Comparison of ENCODE assay signal across 14 cellular contexts in the genomic region with DNA sequence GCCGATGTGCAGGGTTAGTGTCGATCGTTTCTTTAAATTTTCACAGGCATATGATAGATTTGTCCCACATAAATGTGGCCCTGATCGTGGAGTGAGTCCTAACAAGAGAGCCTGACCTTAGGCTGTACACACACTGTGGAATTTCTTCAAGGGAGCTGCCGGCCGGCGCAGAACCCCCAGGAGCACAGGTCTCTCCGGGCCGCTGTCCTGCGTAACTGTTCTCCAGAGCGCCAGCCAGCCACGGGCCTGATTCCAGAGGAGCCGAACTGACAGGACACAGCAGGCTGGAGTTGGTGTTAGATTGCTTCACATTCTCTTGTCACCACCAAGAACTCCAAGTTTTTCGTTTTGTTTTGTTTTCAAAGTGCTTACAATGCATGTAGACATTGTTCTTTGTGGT. TPM values are rescaled to one million over a fixed set of nuclear protein-coding genes. Genes with fewer than 3 reads are reported as not detected.
A peak's percentile ranks its signal among the peaks of the same experiment; 100 is the strongest.
DNase-seq lines count a peak whose midpoint lies in the region; ATAC-seq and TF ChIP-seq lines count a peak whose summit lies in the region.
"Had no signal": no experiment of that assay in that cellular context is flagged by ENCODE, and none has a peak within 500 bp of the region (broad histone marks: within the 10 kb centered on the region; RNA-seq: fewer than 3 reads in every experiment).

No MANE protein-coding gene starts in this region.

- H3K36me3 ChIP-seq in GM23338 (ENCODE audit: insufficient read depth) (peaks cover 31% of the 10 kb centered on the region), left lung (peaks cover 0 to 97% of the 10 kb centered on the region in 2 donors), upper lobe of right lung (peaks cover 99% of the 10 kb centered on the region)

- no peak overlapping the region for H2AFZ ChIP-seq in GM23338

- H3K27me3 Mint-ChIP-seq in GM23338 (ENCODE audit: insufficient read depth, low read depth, poor library complexity), result peaks cover 2% of the 10 kb centered on the region

- H3K4me2 ChIP-seq in GM23338, result no peak overlapping the region
- H3K4me2 ChIP-seq: A549, BLaER1 had no signal

- intact Hi-C loops in left lung (cut with DNase I) (no loop called here), upper lobe of right lung (cut with DNase I) (no loop called here)

- H3K27me3 ChIP-seq in GM23338 (ENCODE audit: insufficient read depth) (no peaks in the 10 kb centered on the region), left lung (no peaks in the 10 kb centered on the region), upper lobe of right lung (no peaks in the 10 kb centered on the region)
- H3K27me3 ChIP-seq: BLaER1 had no signal

- H3K9me3 Mint-ChIP-seq in GM23338, result no peaks in the 10 kb centered on the region
- H3K9me3 Mint-ChIP-seq: CD8-positive, alpha-beta memory T cell had no signal

- H3F3A ChIP-seq in GM23338 (replicated peaks; ENCODE audit: low read depth), result no peaks in the 10 kb centered on the region

- peaks cover 11% of the 10 kb centered on the region for H4K20me1 ChIP-seq in GM23338 (replicated peaks; ENCODE audit: insufficient read depth)

- no peaks in the 10 kb centered on the region for H3K9me2 ChIP-seq in GM23338 (ENCODE audit: insufficient read depth)

- H3K27ac Mint-ChIP-seq in GM23338, result no peak overlapping the region
- H3K27ac Mint-ChIP-seq: CD8-positive, alpha-beta memory T cell had no signal

- ATAC-seq in GM23338, result no peak
- ATAC-seq in left lung, result peak; percentile 26
- ATAC-seq in upper lobe of right lung, result peak; percentile 14
- ATAC-seq in GM18870 (IDR thresholded peaks at IDR 0.05; ENCODE audit: unreplicated experiment), result no peak
- ATAC-seq: A549, HCT116 had no signal

- H3K4me3 Mint-ChIP-seq in GM23338, result no peak overlapping the region
- H3K4me3 Mint-ChIP-seq: CD8-positive, alpha-beta memory T cell had no signal

- DNase-seq in GM23338 (ENCODE audit: low spot score), result no peak
- peak; percentile 71 for DNase-seq in fibroblast of mammary gland (ENCODE audit: low read depth)
- no peak for DNase-seq in left lung
- no peak for DNase-seq in upper lobe of right lung
- no peak for DNase-seq in NCI-H1436 treated with DMSO at 0.1 percent for 48 hours (lab: John Stamatoyannopoulos, UW)
- DNase-seq: CD8-positive, alpha-beta memory T cell; DMS53; GF-D8 had no signal

- peaks cover 9% of the 10 kb centered on the region for H3K4me1 Mint-ChIP-seq in GM23338

- TF ChIP-seq CTCF in GM23338 (conservative IDR thresholded peaks at IDR 0.05; ENCODE audit: low read depth in 2 of 2), result no peak
- TF ChIP-seq CTCF in fibroblast of mammary gland (conservative IDR thresholded peaks at IDR 0.05; ENCODE audit: control insufficient read depth, insufficient read depth, low read depth, low read length), result no peak
- no peak for TF ChIP-seq CTCF in left lung (IDR thresholded peaks at IDR 0.05)
- no peak for TF ChIP-seq CTCF in upper lobe of right lung (IDR thresholded peaks at IDR 0.05)

- no peak overlapping the region for H3K4me3 ChIP-seq in GM23338
- no peak overlapping the region for H3K4me3 ChIP-seq in fibroblast of mammary gland (ENCODE audit: control insufficient read depth, low read depth, low read length)
- H3K4me3 ChIP-seq in left lung, result no peak overlapping the region
- H3K4me3 ChIP-seq in upper lobe of right lung, result no peak overlapping the region
- H3K4me3 ChIP-seq: A549, BLaER1 had no signal

- H3K36me3 Mint-ChIP-seq in GM23338 (ENCODE audit: low read depth), result peaks cover 27% of the 10 kb centered on the region

- H3K9me3 ChIP-seq in left lung (no peaks in the 10 kb centered on the region), upper lobe of right lung (no peaks in the 10 kb centered on the region)
- H3K9me3 ChIP-seq: A549, BLaER1 had no signal

- 0 out of 2 replicates have a peak overlapping the region, but pooled peaks have one; percentile 26 for H3K27ac ChIP-seq in GM23338 (ENCODE audit: low read depth)
- H3K27ac ChIP-seq in left lung, result no peak overlapping the region
- H3K27ac ChIP-seq in upper lobe of right lung, result no peak overlapping the region
- H3K27ac ChIP-seq: A549, BLaER1, HL-60 had no signal

- no peaks in the 10 kb centered on the region for H3K4me1 ChIP-seq in GM23338 (ENCODE audit: insufficient read depth)
- no peaks in the 10 kb centered on the region for H3K4me1 ChIP-seq in left lung
- no peaks in the 10 kb centered on the region for H3K4me1 ChIP-seq in upper lobe of right lung
- H3K4me1 ChIP-seq: A549 had no signal

- H3K79me2 ChIP-seq in GM23338 (replicated peaks; ENCODE audit: insufficient read depth), result 0 out of 2 replicates have a peak, but pooled peaks cover 5% of the 10 kb centered on the region

TF ChIP-seq in GM23338, 12 proteins besides CTCF, POLR2A, EP300 and RAD21:
- no peak for TF ChIP-seq ZNF331 (CRISPR knock-in tag; IDR thresholded peaks at IDR 0.05; ENCODE audit: low read depth)
- TF ChIP-seq ZNF114 (CRISPR knock-in tag; IDR thresholded peaks at IDR 0.05), result no peak
- no peak for TF ChIP-seq EZH2 (IDR thresholded peaks at IDR 0.05; ENCODE audit: low read depth, unreplicated experiment)
- TF ChIP-seq JUNB (IDR thresholded peaks at IDR 0.05; ENCODE audit: unreplicated experiment), result no peak
- TF ChIP-seq, protein P1, sequence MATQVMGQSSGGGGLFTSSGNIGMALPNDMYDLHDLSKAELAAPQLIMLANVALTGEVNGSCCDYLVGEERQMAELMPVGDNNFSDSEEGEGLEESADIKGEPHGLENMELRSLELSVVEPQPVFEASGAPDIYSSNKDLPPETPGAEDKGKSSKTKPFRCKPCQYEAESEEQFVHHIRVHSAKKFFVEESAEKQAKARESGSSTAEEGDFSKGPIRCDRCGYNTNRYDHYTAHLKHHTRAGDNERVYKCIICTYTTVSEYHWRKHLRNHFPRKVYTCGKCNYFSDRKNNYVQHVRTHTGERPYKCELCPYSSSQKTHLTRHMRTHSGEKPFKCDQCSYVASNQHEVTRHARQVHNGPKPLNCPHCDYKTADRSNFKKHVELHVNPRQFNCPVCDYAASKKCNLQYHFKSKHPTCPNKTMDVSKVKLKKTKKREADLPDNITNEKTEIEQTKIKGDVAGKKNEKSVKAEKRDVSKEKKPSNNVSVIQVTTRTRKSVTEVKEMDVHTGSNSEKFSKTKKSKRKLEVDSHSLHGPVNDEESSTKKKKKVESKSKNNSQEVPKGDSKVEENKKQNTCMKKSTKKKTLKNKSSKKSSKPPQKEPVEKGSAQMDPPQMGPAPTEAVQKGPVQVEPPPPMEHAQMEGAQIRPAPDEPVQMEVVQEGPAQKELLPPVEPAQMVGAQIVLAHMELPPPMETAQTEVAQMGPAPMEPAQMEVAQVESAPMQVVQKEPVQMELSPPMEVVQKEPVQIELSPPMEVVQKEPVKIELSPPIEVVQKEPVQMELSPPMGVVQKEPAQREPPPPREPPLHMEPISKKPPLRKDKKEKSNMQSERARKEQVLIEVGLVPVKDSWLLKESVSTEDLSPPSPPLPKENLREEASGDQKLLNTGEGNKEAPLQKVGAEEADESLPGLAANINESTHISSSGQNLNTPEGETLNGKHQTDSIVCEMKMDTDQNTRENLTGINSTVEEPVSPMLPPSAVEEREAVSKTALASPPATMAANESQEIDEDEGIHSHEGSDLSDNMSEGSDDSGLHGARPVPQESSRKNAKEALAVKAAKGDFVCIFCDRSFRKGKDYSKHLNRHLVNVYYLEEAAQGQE (IDR thresholded peaks at IDR 0.05; ENCODE audit: unreplicated experiment), result no peak
- no peak for TF ChIP-seq EZH2phosphoT487 (IDR thresholded peaks at IDR 0.05; ENCODE audit: unreplicated experiment)
- no peak for TF ChIP-seq NANOG (IDR thresholded peaks at IDR 0.05; ENCODE audit: borderline replicate concordance)
- TF ChIP-seq ETS1 (IDR thresholded peaks at IDR 0.05), result no peak
- no peak for TF ChIP-seq STAT1 (IDR thresholded peaks at IDR 0.05; ENCODE audit: unreplicated experiment)

RNA-seq across cellular contexts. Expression of gene SHH, which starts 37.3 kb away (rescaled TPM):
- not detected in 2 replicates for total RNA-seq in GM23338 (2014; rRNA removed; shearing (Covaris generic))
- polyA plus RNA-seq in GM23338 (2016; fragmentation: Nextera tagmentation; extraction: Ambion mirVana), result not detected in 2 replicates
- total RNA-seq in left lung, result 1 to 10 TPM; 4.4 to 5.7 TPM
- total RNA-seq in upper lobe of right lung, result 10.1 TPM
- total RNA-seq: CD8-positive, alpha-beta memory T cell had no signal
- polyA plus RNA-seq: AG04450; CD8-positive, alpha-beta memory T cell had no signal

Comparison
In these comparisons a context has a peak if more than half of its experiments do, and no peak if none do; other contexts are left out.
1. ATAC-seq: peak in left lung (single experiment) and upper lobe of right lung (single experiment); none in GM23338 (single experiment) and GM18870 (single experiment).